19 cellular contexts compared by ENCODE assay signal in the genomic region with DNA sequence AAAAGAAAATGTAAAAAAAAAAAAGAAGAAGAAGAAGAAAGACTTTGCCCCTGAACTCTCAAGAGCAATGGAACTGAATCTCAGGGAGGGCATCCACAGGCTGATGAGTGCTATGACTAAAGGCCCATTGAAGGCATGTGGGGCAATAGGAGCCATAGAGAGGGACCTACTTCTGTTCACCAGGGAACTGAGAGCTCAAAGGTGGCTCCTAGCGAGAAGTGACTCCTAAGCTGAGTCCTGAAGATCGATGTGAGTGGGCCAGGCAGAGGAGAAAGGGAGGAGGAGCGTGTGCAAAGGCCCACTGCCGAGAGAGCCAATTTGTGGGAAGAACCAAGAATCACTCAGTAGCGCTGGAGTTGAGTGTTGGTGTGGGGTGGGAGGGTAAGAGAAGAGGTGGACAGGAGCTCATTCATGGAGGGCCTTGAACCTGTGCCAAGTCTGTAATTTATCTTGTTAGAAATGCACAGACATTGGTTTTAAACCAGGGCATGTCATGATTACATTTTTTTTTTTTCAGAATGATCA.
"Had no signal": no experiment of that assay in that cellular context is flagged by ENCODE, and none has a peak within 500 bp of the region (broad histone marks: within the 10 kb centered on the region; RNA-seq: fewer than 3 reads in every experiment).

No MANE protein-coding gene starts in this region.

- H3K36me3 Mint-ChIP-seq: activated naive CD8-positive, alpha-beta T cell; WTC11 had no signal

- H3K27ac ChIP-seq: coronary artery, gastroesophageal sphincter, left ventricle myocardium inferior, neutrophil, ovary, prostate gland had no signal

- H3K9me3 Mint-ChIP-seq: activated T-cell treated with anti-CD3 and anti-CD28 coated beads, Interleukin-2, amount 50 U/mL, for 24 hours; activated T-helper 17 cell treated with anti-CD3 and anti-CD28 coated beads, Interleukin-2, amount 50 U/mL, for 72 hours; nephron; WTC11 had no signal

- H3K9me3 ChIP-seq: gastroesophageal sphincter, left ventricle myocardium inferior, neutrophil, ovary, prostate gland had no signal

- H3K36me3 ChIP-seq: gastroesophageal sphincter, left ventricle myocardium inferior, neutrophil, ovary, prostate gland had no signal

- H3K27ac Mint-ChIP-seq: activated naive CD8-positive, alpha-beta T cell; activated T-cell treated with anti-CD3 and anti-CD28 coated beads, Interleukin-2, amount 50 U/mL, for 24 hours; activated T-helper 17 cell treated with anti-CD3 and anti-CD28 coated beads, Interleukin-2, amount 50 U/mL, for 72 hours; WTC11 had no signal

- H3K4me1 ChIP-seq: gastroesophageal sphincter, prostate gland had no signal

- DNase-seq: activated CD4-positive, alpha-beta T cell treated with anti-CD3 and anti-CD28 coated beads, Interleukin-2, amount 50 U/mL, for 4 hours; activated CD8-positive, alpha-beta memory T cell treated with anti-CD3 and anti-CD28 coated beads for 24 hours; activated CD8-positive, alpha-beta memory T cell treated with anti-CD3 and anti-CD28 coated beads, Interleukin-2, amount 50 U/mL, for 4 hours; activated T-cell treated with anti-CD3 and anti-CD28 coated beads, Interleukin-2, amount 50 U/mL, for 24 hours; head of caudate nucleus; hypothalamus; left ventricle myocardium inferior; ovary; stimulated activated CD4-positive, alpha-beta T cell treated with anti-CD3 and anti-CD28 coated beads, Interleukin-4, amount 100 ng/mL, for 24 hours; stimulated activated naive CD4-positive, alpha-beta T cell treated with Interleukin-2 at 50 U/mL for 16 hours; T1000 had no signal

- H3K4me1 Mint-ChIP-seq: activated T-helper 17 cell treated with anti-CD3 and anti-CD28 coated beads, Interleukin-2, amount 50 U/mL, for 72 hours; nephron; WTC11 had no signal

- H3K27me3 ChIP-seq: gastroesophageal sphincter, neutrophil, ovary had no signal

- ATAC-seq: activated T-helper 17 cell treated with anti-CD3 and anti-CD28 coated beads, Interleukin-2, amount 50 U/mL, for 72 hours; gastroesophageal sphincter; WTC11 had no signal

- H3K4me3 Mint-ChIP-seq: activated naive CD8-positive, alpha-beta T cell; activated T-cell treated with anti-CD3 and anti-CD28 coated beads, Interleukin-2, amount 50 U/mL, for 24 hours; activated T-helper 17 cell treated with anti-CD3 and anti-CD28 coated beads, Interleukin-2, amount 50 U/mL, for 72 hours; nephron; WTC11 had no signal

- H3K4me3 ChIP-seq: coronary artery, gastroesophageal sphincter, left ventricle myocardium inferior, ovary, prostate gland had no signal
